ENCODE assay signal across 9 cellular contexts in the genomic region with DNA sequence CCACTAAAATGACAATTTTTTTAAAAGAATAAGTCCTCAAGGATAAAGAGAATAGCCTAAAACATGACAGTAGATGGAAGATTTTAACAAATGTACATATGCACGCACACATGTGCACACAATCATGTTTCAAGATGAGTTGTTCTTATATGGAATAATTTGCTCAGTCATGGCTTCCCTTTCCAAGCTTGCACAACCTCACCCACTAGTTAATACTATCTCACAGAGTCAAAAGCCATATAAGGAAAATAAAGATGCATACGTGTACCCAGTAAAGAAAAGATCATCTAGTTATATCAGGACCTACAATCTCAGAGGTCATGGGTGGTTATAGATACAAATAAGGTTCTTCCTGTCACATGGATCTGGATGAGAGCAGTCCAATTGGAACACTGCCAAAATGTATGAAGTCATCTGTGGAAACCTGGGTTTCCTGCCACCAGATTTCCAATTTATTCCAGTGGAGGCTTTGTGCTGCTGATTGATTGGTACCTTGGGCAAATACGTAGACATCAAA. TPM values are rescaled to one million over a fixed set of nuclear protein-coding genes. Genes with fewer than 3 reads are reported as not detected.
DNase-seq lines count a peak whose midpoint lies in the region; ATAC-seq and TF ChIP-seq lines count a peak whose summit lies in the region.
"Had no signal": no experiment of that assay in that cellular context is flagged by ENCODE, and none has a peak within 500 bp of the region (broad histone marks: within the 10 kb centered on the region; RNA-seq: fewer than 3 reads in every experiment).

No MANE protein-coding gene starts in this region.

- no peak overlapping the region for H3K4me3 ChIP-seq in fibroblast of villous mesenchyme (ENCODE audit: low read depth, low read length)
- H3K4me3 ChIP-seq in H7 (ENCODE audit: insufficient read depth, low read depth, low read length) = no peak overlapping the region
- H3K4me3 ChIP-seq: uterus had no signal

- no peak for TF ChIP-seq CTCF in fibroblast of villous mesenchyme (IDR thresholded peaks at IDR 0.05; ENCODE audit: insufficient read depth, low read depth, low read length)

- no peaks in the 10 kb centered on the region for H3K36me3 ChIP-seq in H7 (replicated peaks; ENCODE audit: control insufficient read depth, insufficient read depth, low read length)
- H3K36me3 ChIP-seq: uterus had no signal

- ATAC-seq in GM21528 (IDR thresholded peaks at IDR 0.05; ENCODE audit: low FRiP score, unreplicated experiment) = no peak

- DNase-seq in CD1c-positive myeloid dendritic cell (ENCODE audit: extremely low spot score) (peak; percentile 47), M059J (ENCODE audit: low read depth) (peak; percentile 65), fibroblast of villous mesenchyme (ENCODE audit: low read depth) (peak; percentile 66), amygdala (lab: John Stamatoyannopoulos, UW) (no peak), H7 (no peak)
- DNase-seq in activated effector memory CD4-positive, alpha-beta T cell treated with Interleukin-2 at 50 U/mL for 16 hours = no peak
- DNase-seq: uterus had no signal

- H3K27me3 ChIP-seq in H7 (ENCODE audit: control insufficient read depth, insufficient read depth, low read length) = no peaks in the 10 kb centered on the region
- H3K27me3 ChIP-seq: uterus had no signal

TF ChIP-seq in PFSK-1, 5 proteins besides CTCF, POLR2A, EP300 and RAD21:
- no peak for TF ChIP-seq REST (IDR thresholded peaks at IDR 0.05; ENCODE audit: insufficient read depth in 1 of 2, low read depth in 2 of 2, low read length in 2 of 2)
- TF ChIP-seq SIN3A (IDR thresholded peaks at IDR 0.05; ENCODE audit: borderline replicate concordance, insufficient read depth, low read length) = 0 out of 2 replicates have a peak, but pooled peaks have one; percentile 60
TF ChIP-seq in PFSK-1: peak in this region for 1.

RNA-seq across cellular contexts. Expression of gene FAM13A, which starts 56.1 kb away (rescaled TPM):
- 9.2 and 9.7 TPM in 2 replicates for total RNA-seq in M059J (2014; rRNA removed; shearing (Covaris generic))
- 4.4 TPM for polyA plus RNA-seq in PFSK-1 (2012; ENCODE audit: insufficient read length, low read depth)
- total RNA-seq in fibroblast of villous mesenchyme = 16.1 and 34.1 TPM in 2 replicates
- 7.1 and 13.9 TPM in 2 replicates for total RNA-seq in H7 (2014; rRNA removed; shearing (Covaris generic))

Comparison
In these comparisons a context has a peak if more than half of its experiments do, and no peak if none do; other contexts are left out.
1. DNase-seq: peak in CD1c-positive myeloid dendritic cell (single experiment), M059J (single experiment) and fibroblast of villous mesenchyme (single experiment); none in amygdala (0 of 56), activated effector memory CD4-positive, alpha-beta T cell treated with Interleukin-2 at 50 U/mL for 16 hours (single experiment) and H7 (single experiment).